In the genomic region with DNA sequence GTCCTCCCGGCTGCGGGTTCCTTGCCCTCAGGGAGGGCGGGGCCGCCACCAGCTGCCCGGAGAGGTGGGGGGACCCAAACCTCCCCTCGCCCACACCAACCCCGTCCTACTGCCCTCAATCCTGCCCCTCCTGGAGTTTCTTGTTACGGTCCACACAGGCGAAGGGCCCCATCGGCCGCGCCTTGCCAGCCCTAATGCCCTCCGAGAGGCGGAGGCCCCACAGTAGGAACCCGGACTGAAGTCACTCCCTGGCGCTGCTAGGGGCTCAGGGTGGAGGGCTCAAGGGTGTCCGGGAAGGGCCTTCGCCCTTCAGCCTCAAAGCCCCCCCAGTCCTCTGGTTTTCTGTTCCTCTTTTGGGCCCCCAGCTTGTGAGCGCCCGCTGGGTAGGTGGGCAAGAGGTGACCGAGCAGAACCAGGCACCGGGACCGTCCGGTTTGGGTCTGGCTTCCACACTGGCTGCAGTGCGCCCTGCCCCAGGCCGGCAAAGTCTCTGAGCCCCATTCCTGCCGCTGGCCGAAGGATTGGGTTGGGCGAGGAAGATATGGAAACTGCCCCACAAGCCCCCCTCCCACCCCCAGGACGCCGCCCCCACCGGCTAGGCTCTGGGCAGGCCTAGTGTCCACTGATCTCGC, we compare ENCODE assay signal across 2 cellular contexts.
TF ChIP-seq lines count a peak whose summit lies in the region.

No MANE protein-coding gene starts in this region.

TF ChIP-seq in A549, 52 proteins besides CTCF, POLR2A, EP300 and RAD21:
- TF ChIP-seq, protein P1, sequence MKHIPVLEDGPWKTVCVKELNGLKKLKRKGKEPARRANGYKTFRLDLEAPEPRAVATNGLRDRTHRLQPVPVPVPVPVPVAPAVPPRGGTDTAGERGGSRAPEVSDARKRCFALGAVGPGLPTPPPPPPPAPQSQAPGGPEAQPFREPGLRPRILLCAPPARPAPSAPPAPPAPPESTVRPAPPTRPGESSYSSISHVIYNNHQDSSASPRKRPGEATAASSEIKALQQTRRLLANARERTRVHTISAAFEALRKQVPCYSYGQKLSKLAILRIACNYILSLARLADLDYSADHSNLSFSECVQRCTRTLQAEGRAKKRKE (CRISPR knock-in tag; IDR thresholded peaks at IDR 0.05; ENCODE audit: low read depth): no peak
- no peak for TF ChIP-seq HOXB13 (CRISPR knock-in tag; IDR thresholded peaks at IDR 0.05; ENCODE audit: low read depth)
- TF ChIP-seq RFX5 (IDR thresholded peaks at IDR 0.05): no peak
- TF ChIP-seq, protein P2, sequence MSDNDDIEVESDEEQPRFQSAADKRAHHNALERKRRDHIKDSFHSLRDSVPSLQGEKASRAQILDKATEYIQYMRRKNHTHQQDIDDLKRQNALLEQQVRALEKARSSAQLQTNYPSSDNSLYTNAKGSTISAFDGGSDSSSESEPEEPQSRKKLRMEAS (IDR thresholded peaks at IDR 0.05): no peak
- TF ChIP-seq NFE2L2 (conservative IDR thresholded peaks at IDR 0.05; ENCODE audit: low read length): no peak
- TF ChIP-seq CHD4 (IDR thresholded peaks at IDR 0.05; ENCODE audit: borderline replicate concordance): no peak
- no peak for TF ChIP-seq ZC3H11A (IDR thresholded peaks at IDR 0.05)
- TF ChIP-seq, protein P3, sequence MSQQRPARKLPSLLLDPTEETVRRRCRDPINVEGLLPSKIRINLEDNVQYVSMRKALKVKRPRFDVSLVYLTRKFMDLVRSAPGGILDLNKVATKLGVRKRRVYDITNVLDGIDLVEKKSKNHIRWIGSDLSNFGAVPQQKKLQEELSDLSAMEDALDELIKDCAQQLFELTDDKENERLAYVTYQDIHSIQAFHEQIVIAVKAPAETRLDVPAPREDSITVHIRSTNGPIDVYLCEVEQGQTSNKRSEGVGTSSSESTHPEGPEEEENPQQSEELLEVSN (IDR thresholded peaks at IDR 0.05; ENCODE audit: borderline replicate concordance, low read depth): no peak
- no peak for TF ChIP-seq SREBF2 (IDR thresholded peaks at IDR 0.05)
- no peak for TF ChIP-seq EHMT2 (IDR thresholded peaks at IDR 0.05; ENCODE audit: low read depth)
- no peak for TF ChIP-seq FOSL2 (IDR thresholded peaks at IDR 0.05)
- no peak for TF ChIP-seq FOSL2 (CRISPR knock-in tag; IDR thresholded peaks at IDR 0.05)
- no peak for TF ChIP-seq MAFK (IDR thresholded peaks at IDR 0.05; ENCODE audit: partially characterized antibody)
- TF ChIP-seq POLR2AphosphoS2 (conservative IDR thresholded peaks at IDR 0.05; ENCODE audit: low read length): no peak
- TF ChIP-seq KDM1A (IDR thresholded peaks at IDR 0.05; ENCODE audit: low read depth): no peak
- TF ChIP-seq NPAS2 (CRISPR knock-in tag; IDR thresholded peaks at IDR 0.05; ENCODE audit: borderline replicate concordance): no peak
- TF ChIP-seq SMC3 (IDR thresholded peaks at IDR 0.05): no peak

TF ChIP-seq in endothelial cell of umbilical vein, 7 proteins besides CTCF, POLR2A, EP300 and RAD21:
- no peak for TF ChIP-seq GATA2 (IDR thresholded peaks at IDR 0.05; ENCODE audit: insufficient read depth, insufficient read length, low read depth, low read length)
- TF ChIP-seq, protein P2 (IDR thresholded peaks at IDR 0.05; ENCODE audit: insufficient read depth, insufficient read length): no peak
- peak; percentile 93 for TF ChIP-seq EZH2 (IDR thresholded peaks at IDR 0.05; ENCODE audit: borderline replicate concordance, low read depth, low read length, severe bottlenecking)
- no peak for TF ChIP-seq JUN (IDR thresholded peaks at IDR 0.05; ENCODE audit: borderline replicate concordance, insufficient read depth, insufficient read length, low read depth)
- no peak for TF ChIP-seq FOS (IDR thresholded peaks at IDR 0.05; ENCODE audit: borderline replicate concordance, insufficient read depth, low read length)
- TF ChIP-seq MYC (IDR thresholded peaks at IDR 0.05; ENCODE audit: low read depth, low read length): no peak
- no peak for TF ChIP-seq POLR2AphosphoS5 (IDR thresholded peaks at IDR 0.05; ENCODE audit: insufficient read depth, low read depth, low read length)
